ENCODE assay signal across 8 cellular contexts in the genomic region with DNA sequence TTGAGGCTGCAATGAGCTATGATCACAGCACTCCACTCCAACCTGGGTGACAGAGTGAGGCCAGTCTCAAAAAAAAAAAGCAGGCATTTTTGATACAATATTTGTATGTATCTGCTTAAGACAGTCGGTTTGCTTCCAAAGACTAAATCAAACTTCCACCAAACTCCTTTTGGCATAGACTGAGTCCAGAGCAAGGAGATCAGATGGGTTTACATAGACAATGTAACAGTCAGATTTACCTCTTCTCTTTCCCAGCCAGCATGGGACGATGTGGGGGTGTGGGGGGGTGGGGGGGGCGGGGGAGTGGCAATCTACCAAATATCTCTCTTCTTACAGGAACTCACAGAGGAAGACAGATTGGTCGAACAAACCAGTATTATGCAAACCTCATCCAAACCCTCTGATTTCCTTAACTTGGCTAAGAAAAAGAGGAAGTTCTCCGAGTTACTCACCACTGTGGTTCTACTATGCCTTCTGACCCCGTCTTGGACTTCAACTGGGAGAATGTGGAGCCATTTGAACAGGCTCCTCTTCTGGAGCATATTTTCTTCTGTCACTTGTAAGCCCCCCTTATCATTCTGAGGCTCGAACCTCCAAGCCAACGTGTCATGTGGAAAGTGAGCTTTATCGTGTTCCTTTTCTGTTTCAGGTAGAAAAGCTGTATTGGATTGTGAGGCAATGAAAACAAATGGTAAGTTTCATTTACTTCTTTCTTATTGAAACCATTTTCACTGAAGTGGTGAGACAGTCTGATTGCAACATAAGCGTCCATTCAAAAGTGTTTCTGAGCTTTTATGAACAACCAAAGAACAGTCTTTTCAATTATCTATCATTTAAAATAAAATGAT. TPM values are rescaled to one million over a fixed set of nuclear protein-coding genes. Genes with fewer than 3 reads are reported as not detected.
DNase-seq lines count a peak whose midpoint lies in the region; ATAC-seq and TF ChIP-seq lines count a peak whose summit lies in the region.

A gene with protein sequence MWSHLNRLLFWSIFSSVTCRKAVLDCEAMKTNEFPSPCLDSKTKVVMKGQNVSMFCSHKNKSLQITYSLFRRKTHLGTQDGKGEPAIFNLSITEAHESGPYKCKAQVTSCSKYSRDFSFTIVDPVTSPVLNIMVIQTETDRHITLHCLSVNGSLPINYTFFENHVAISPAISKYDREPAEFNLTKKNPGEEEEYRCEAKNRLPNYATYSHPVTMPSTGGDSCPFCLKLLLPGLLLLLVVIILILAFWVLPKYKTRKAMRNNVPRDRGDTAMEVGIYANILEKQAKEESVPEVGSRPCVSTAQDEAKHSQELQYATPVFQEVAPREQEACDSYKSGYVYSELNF (plus strand): TSS at position 451 of the 848 bp plus-strand sequence. CDS start 54 bp downstream, at position 505.

- TF ChIP-seq RAD21 in SK-N-SH (IDR thresholded peaks at IDR 0.05; ENCODE audit: low read length): no peak

- intact Hi-C loops in sciatic nerve (cut with DNase I): no loop called here

- TF ChIP-seq CTCF in SK-N-SH (IDR thresholded peaks at IDR 0.05): no peak
- TF ChIP-seq CTCF in fibroblast of pulmonary artery (IDR thresholded peaks at IDR 0.05; ENCODE audit: low read length, missing control alignments): no peak

- peak within 1 kb of the TSS in 1 of 2 experiments; percentile 57; a peak in 2 of 4 replicates for H3K27ac ChIP-seq in SK-N-SH (ENCODE audit: low read depth in 2 of 2, low read length in 1 of 2)

- no peak within 1 kb of the TSS for H3K4me3 ChIP-seq in SK-N-SH (ENCODE audit: low read depth in 2 of 2, low read length in 1 of 2)
- H3K4me3 ChIP-seq in fibroblast of pulmonary artery (replicated peaks; ENCODE audit: low read depth, low read length): peak within 1 kb of the TSS; percentile 47

- no peak within 1 kb of the TSS for H3K9ac ChIP-seq in SK-N-SH

- H3K27me3 ChIP-seq in SK-N-SH (ENCODE audit: insufficient read depth): no peaks in the 10 kb centered on the region

- no peaks in the 10 kb centered on the region for H3K9me3 ChIP-seq in SK-N-SH

- 57% methylated on average over 10 of the region's 10 CpGs for WGBS in SK-N-SH (ENCODE audit: low lambda C conversion rate)

- H3K4me1 ChIP-seq in SK-N-SH (ENCODE audit: control insufficient read depth in 1 of 2, insufficient read depth in 2 of 2, low read depth in 1 of 2, low read length in 1 of 2): no peaks in the 10 kb centered on the region

- peak; percentile 87 for DNase-seq in AG08395 (ENCODE audit: low spot score)
- DNase-seq in SK-N-SH: no peak
- peak; percentile 98 for DNase-seq in fibroblast of pulmonary artery (ENCODE audit: low read depth)
- no peak for DNase-seq in sciatic nerve (ENCODE audit: low spot score)
- DNase-seq in NCI-H146 (lab: John Stamatoyannopoulos, UW): no peak

- no peaks in the 10 kb centered on the region for H3K36me3 ChIP-seq in SK-N-SH (replicated peaks in 1 of 2; ENCODE audit: control insufficient read depth in 1 of 2, insufficient read depth in 2 of 2, low read length in 1 of 2)

- H3F3A ChIP-seq in SK-N-SH (replicated peaks; ENCODE audit: insufficient read depth): peaks cover 8% of the 10 kb centered on the region

- POLR2A ChIA-PET in SK-N-SH (lab: Yijun Ruan, JAX): no interaction called here

- no peak for TF ChIP-seq EP300 in SK-N-SH (IDR thresholded peaks at IDR 0.05; ENCODE audit: borderline replicate concordance in 1 of 2, low read depth in 1 of 2, low read length in 1 of 2)

- H4K20me1 ChIP-seq in SK-N-SH (ENCODE audit: insufficient read depth): no peaks in the 10 kb centered on the region

- no peaks in the 10 kb centered on the region for H3K9me2 ChIP-seq in SK-N-SH

- H2AFZ ChIP-seq in SK-N-SH (ENCODE audit: low read depth): peak within 1 kb of the TSS; percentile 87

- ATAC-seq in GM21515 (IDR thresholded peaks at IDR 0.05; ENCODE audit: unreplicated experiment) (peak; percentile 79), sciatic nerve (peak; percentile 98), GM18520 (IDR thresholded peaks at IDR 0.05; ENCODE audit: unreplicated experiment) (no peak), GM18870 (IDR thresholded peaks at IDR 0.05; ENCODE audit: unreplicated experiment) (no peak)

- peak within 1 kb of the TSS; percentile 41; the same call in 1 of the 2 replicates for H3K4me2 ChIP-seq in SK-N-SH

- H3K79me2 ChIP-seq in SK-N-SH (ENCODE audit: insufficient read depth): no peaks in the 10 kb centered on the region

- CTCF ChIA-PET in SK-N-SH (lab: Yijun Ruan, JAX): interaction anchor here (0.7 to 3.4 kb wide), 4 partner anchors 17 to 782 kb away, joined by 3 to 21 read pairs (median 3); no protein-coding TSS in a partner anchor

TF ChIP-seq in SK-N-SH, 30 proteins besides CTCF, POLR2A, EP300 and RAD21:
- TF ChIP-seq TAF1 (IDR thresholded peaks at IDR 0.05; ENCODE audit: borderline replicate concordance, low read depth, low read length) (no peak), POLR2AphosphoS5 (IDR thresholded peaks at IDR 0.05; ENCODE audit: low read depth, low read length) (0 out of 2 replicates have a peak, but pooled peaks have one; percentile 34), FOSL2 (IDR thresholded peaks at IDR 0.05; ENCODE audit: borderline replicate concordance, low read depth) (peak; percentile 64; the same call in 1 of the 2 replicates)

RNA-seq across cellular contexts. Expression of the gene that starts here (rescaled TPM):
- 4.9 and 6.0 TPM in 2 replicates for polyA plus RNA-seq in SK-N-SH (2012; rRNA removed)
- polyA plus RNA-seq in SK-N-SH (2012; cell fraction: cytosol; rRNA removed): 4.8 and 4.9 TPM in 2 replicates
- 7.0 and 12.2 TPM in 2 replicates for polyA plus RNA-seq in SK-N-SH (2012; cell fraction: nucleus; rRNA removed)
- 13.5 TPM for total RNA-seq in sciatic nerve

Comparison
In these comparisons a context has a peak if more than half of its experiments do, and no peak if none do; other contexts are left out.
1. DNase-seq: peak in AG08395 (single experiment) and fibroblast of pulmonary artery (single experiment); none in SK-N-SH (single experiment), sciatic nerve (single experiment) and NCI-H146 (single experiment).
2. ATAC-seq: peak in GM21515 (single experiment) and sciatic nerve (single experiment); none in GM18520 (single experiment) and GM18870 (single experiment).